16 cellular contexts compared by ENCODE assay signal in genomic region chr10:112349521-112350085, GRCh38.
"Had no signal": no experiment of that assay in that cellular context is flagged by ENCODE, and none has a peak within 500 bp of the region (broad histone marks: within the 10 kb centered on the region; RNA-seq: fewer than 3 reads in every experiment).

No MANE protein-coding gene starts in this region.

- ATAC-seq: activated CD4-positive, CD25-positive, alpha-beta regulatory T cell treated with anti-CD3 and anti-CD28 coated beads, Interleukin-2, amount 50 U/mL, for 24 hours; activated CD8-positive, alpha-beta T cell treated with anti-CD3 and anti-CD28 coated beads for 36 hours; activated T-cell treated with anti-CD3 and anti-CD28 coated beads, Interleukin-2, amount 50 U/mL, for 72 hours; K562 had no signal

- DNase-seq: activated CD4-positive, alpha-beta T cell treated with anti-CD3 and anti-CD28 coated beads for 4 hours; activated CD8-positive, alpha-beta memory T cell treated with anti-CD3 and anti-CD28 coated beads, Interleukin-2, amount 50 U/mL, for 4 hours; activated CD8-positive, alpha-beta T cell treated with anti-CD3 and anti-CD28 coated beads for 36 hours; activated naive CD4-positive, alpha-beta T cell; activated T-cell treated with anti-CD3 and anti-CD28 coated beads, Interleukin-2, amount 50 U/mL, for 72 hours; Karpas-422; NCI-H1105 treated with DMSO at 0.1 percent for 48 hours; NCI-H1436 treated with DMSO at 0.1 percent for 48 hours; NCI-H187; NCI-H2081; NCI-H446 treated with DMSO at 0.1 percent for 48 hours; NCI-H524 treated with DMSO at 0.1 percent for 48 hours; NCI-H82; SHP77 had no signal

- H3K4me3 ChIP-seq: K562 had no signal
